In genomic region chr18:77765468-77765867, GRCh38 we compare ENCODE assay signal across 1 cellular context.
TF ChIP-seq lines count a peak whose summit lies in the region.

No MANE protein-coding gene starts in this region.

TF ChIP-seq in SK-N-SH, 30 proteins besides CTCF, POLR2A, EP300 and RAD21 (continued from another document):
- no peak for TF ChIP-seq FOSL2 (IDR thresholded peaks at IDR 0.05; ENCODE audit: borderline replicate concordance, low read depth)
TF ChIP-seq in SK-N-SH: peak in this region for 0.
